Comparison of ENCODE assay signal across 23 cellular contexts in genomic region chr6:129593233-129593564, GRCh38.
DNase-seq lines count a peak whose midpoint lies in the region; ATAC-seq and TF ChIP-seq lines count a peak whose summit lies in the region.
"Had no signal": no experiment of that assay in that cellular context is flagged by ENCODE, and none has a peak within 500 bp of the region (broad histone marks: within the 10 kb centered on the region; RNA-seq: fewer than 3 reads in every experiment).

No MANE protein-coding gene starts in this region.

- peak; percentile 84 to 95 (median 90) for ATAC-seq in right lobe of liver
- no peak for ATAC-seq in GM19452 (IDR thresholded peaks at IDR 0.05; ENCODE audit: unreplicated experiment)
- ATAC-seq: gastroesophageal sphincter, Panc1, T-cell had no signal

- no peak overlapping the region for H3K27ac ChIP-seq in fibroblast of lung (ENCODE audit: insufficient read depth, low read length)
- H3K27ac ChIP-seq in right lobe of liver, result peak overlapping the region in 1 of 3 donors; percentile 61
- H3K27ac ChIP-seq: ascending aorta, gastroesophageal sphincter, prostate gland had no signal

- H3K9ac ChIP-seq in fibroblast of lung (ENCODE audit: insufficient read depth, low read length), result no peak overlapping the region

- H2AFZ ChIP-seq in fibroblast of lung (ENCODE audit: low read length), result no peak overlapping the region

- WGBS in right lobe of liver (ENCODE audit: insufficient coverage, low coverage, low lambda C conversion rate, missing lambda C conversion rate), result 26% methylated on average over 3 of the region's 3 CpGs

- H3K4me3 ChIP-seq in fibroblast of lung (replicated peaks in 1 of 4; ENCODE audit: control extremely low read depth in 1 of 4, insufficient read depth in 1 of 4, low read depth in 3 of 4, low read length in 4 of 4) (no peak overlapping the region), right lobe of liver (no peak overlapping the region)
- H3K4me3 ChIP-seq: ascending aorta, gastroesophageal sphincter, MG63, prostate gland had no signal

- H3K9me3 ChIP-seq in fibroblast of lung (ENCODE audit: control insufficient read depth, insufficient read depth, low read depth, low read length) (no peaks in the 10 kb centered on the region), right lobe of liver (no peaks in the 10 kb centered on the region)
- H3K9me3 ChIP-seq: ascending aorta, gastroesophageal sphincter, MG63, prostate gland had no signal

- peak; percentile 12 for DNase-seq in activated CD4-positive, alpha-beta T cell treated with anti-CD3 and anti-CD28 coated beads for 48 hours
- no peak for DNase-seq in activated CD4-positive, alpha-beta T cell treated with anti-CD3 and anti-CD28 coated beads, Interleukin-2, amount 50 U/mL, for 48 hours
- peak; percentile 54 for DNase-seq in NCI-H226
- DNase-seq in fibroblast of lung (ENCODE audit: low read depth in 2 of 2), result peak; percentile 72 to 81
- DNase-seq in right lobe of liver, result peak in 2 of 3 donors; percentile 28 to 80
- no peak for DNase-seq in SW480 (ENCODE audit: low spot score)
- DNase-seq in UCSD-AML1 (lab: John Stamatoyannopoulos, UW; ENCODE audit: unreplicated experiment), result no peak
- DNase-seq: 8988T; activated CD4-positive, alpha-beta T cell treated with anti-CD3 and anti-CD28 coated beads for 1 hour; activated naive CD4-positive, alpha-beta T cell treated with anti-CD3 and anti-CD28 coated beads, Interleukin-2, amount 10 ng/mL, durations not matched to agents 7 days and 5 days; CD4-positive, alpha-beta memory T cell; DMS 273 treated with DMSO at 0.1 percent for 48 hours; GF-D8; islet precursor cell; MG63; NCI-H146; NCI-H524; T-cell had no signal

- no peaks in the 10 kb centered on the region for H3K79me2 ChIP-seq in fibroblast of lung (ENCODE audit: control insufficient read depth, insufficient read depth, low read length)

- H3K36me3 ChIP-seq in fibroblast of lung (ENCODE audit: control insufficient read depth, insufficient read depth, low read length) (peaks cover 2% of the 10 kb centered on the region), right lobe of liver (no peaks in the 10 kb centered on the region)
- H3K36me3 ChIP-seq: ascending aorta, gastroesophageal sphincter, MG63, prostate gland had no signal

- TF ChIP-seq CTCF in fibroblast of lung (conservative IDR thresholded peaks at IDR 0.05 in 1 of 2, IDR thresholded peaks at IDR 0.05 in 1 of 2; ENCODE audit: low read depth in 1 of 2, low read length in 2 of 2) (no peak), right lobe of liver (IDR thresholded peaks at IDR 0.05) (no peak)

- TF ChIP-seq POLR2A in right lobe of liver (IDR thresholded peaks at IDR 0.05), result no peak

- H3K4me2 ChIP-seq in fibroblast of lung (ENCODE audit: extremely low read depth, insufficient read depth, low read length), result no peak overlapping the region

- no peaks in the 10 kb centered on the region for H4K20me1 ChIP-seq in fibroblast of lung (ENCODE audit: control insufficient read depth, extremely low read depth, insufficient read depth, low read length)

- intact Hi-C loops in right lobe of liver (cut with DNase I), result no loop called here

- no peaks in the 10 kb centered on the region for H3K27me3 ChIP-seq in fibroblast of lung (ENCODE audit: control insufficient read depth, insufficient read depth, low read length)
- no peaks in the 10 kb centered on the region for H3K27me3 ChIP-seq in right lobe of liver
- H3K27me3 ChIP-seq: ascending aorta, gastroesophageal sphincter, MG63 had no signal

- H3K4me1 ChIP-seq in fibroblast of lung (ENCODE audit: control insufficient read depth, extremely low read depth, insufficient read depth, low read length) (peaks cover 10% of the 10 kb centered on the region), right lobe of liver (peaks cover 0 to 37% (median 11%) of the 10 kb centered on the region in 4 donors)
- H3K4me1 ChIP-seq: ascending aorta, gastroesophageal sphincter, prostate gland had no signal

Comparison
In these comparisons a context has a peak if more than half of its experiments do, and no peak if none do; other contexts are left out.
1. DNase-seq: peak in activated CD4-positive, alpha-beta T cell treated with anti-CD3 and anti-CD28 coated beads for 48 hours (single experiment), NCI-H226 (single experiment), fibroblast of lung (2 of 2) and right lobe of liver (2 of 3); none in activated CD4-positive, alpha-beta T cell treated with anti-CD3 and anti-CD28 coated beads, Interleukin-2, amount 50 U/mL, for 48 hours (0 of 2), SW480 (single experiment) and UCSD-AML1 (single experiment).